ENCODE assay signal across 8 cellular contexts in the genomic region with DNA sequence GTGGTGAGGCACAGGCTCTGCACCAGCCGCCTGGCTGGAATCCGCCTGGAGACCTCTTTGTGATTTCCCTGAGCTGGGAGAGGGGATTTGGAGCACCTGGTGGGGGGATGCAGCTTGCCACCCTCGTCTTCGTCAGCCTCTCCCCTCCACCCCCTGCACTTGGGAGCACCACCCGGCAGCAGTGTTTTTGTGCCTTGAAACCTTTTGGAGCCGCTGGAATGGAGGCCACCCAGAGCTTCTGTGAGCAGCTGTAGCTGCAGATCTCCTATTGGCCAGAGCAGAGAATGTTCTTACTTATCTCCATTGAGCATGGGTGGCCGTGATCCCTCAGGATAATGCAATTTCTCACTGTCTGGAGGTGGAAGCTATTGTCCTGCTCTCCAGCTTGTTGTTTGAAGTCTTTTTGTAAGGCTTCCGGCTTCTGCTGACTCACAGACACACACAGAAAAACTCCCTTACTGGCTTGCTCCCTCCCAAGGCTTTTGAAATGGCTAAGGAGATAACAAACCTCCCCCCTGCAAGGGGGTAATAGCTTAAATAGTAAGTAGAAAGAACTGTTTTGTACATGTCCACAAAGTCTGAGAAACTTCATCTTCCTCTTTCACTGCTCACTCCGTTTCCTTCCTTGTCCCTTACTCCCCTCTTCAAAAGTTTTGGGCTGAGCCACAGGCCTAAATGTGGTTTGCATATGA.
A peak's percentile ranks its signal among the peaks of the same experiment; 100 is the strongest.
DNase-seq lines count a peak whose midpoint lies in the region; ATAC-seq and TF ChIP-seq lines count a peak whose summit lies in the region.

No MANE protein-coding gene starts in this region.

- H3K9me2 ChIP-seq in Karpas-422 (replicated peaks; ENCODE audit: insufficient read depth, low read length) = no peaks in the 10 kb centered on the region

- H3K27me3 ChIP-seq in BE2C (no peaks in the 10 kb centered on the region), SJSA1 (replicated peaks) (no peaks in the 10 kb centered on the region), Karpas-422 (ENCODE audit: low read length) (no peaks in the 10 kb centered on the region)

- H2AFZ ChIP-seq in Karpas-422 (ENCODE audit: low read length) = no peak overlapping the region

- H3K79me2 ChIP-seq in Karpas-422 (ENCODE audit: low read length) = no peaks in the 10 kb centered on the region

- DNase-seq in BE2C (peak; percentile 43), SJSA1 (ENCODE audit: low read depth in 1 of 2, low spot score in 2 of 2) (peak; percentile 97 to 99), fibroblast of peridontal ligament (ENCODE audit: extremely low read depth) (peak; percentile 56), omental fat pad (ENCODE audit: low spot score) (no peak), cerebellar cortex (ENCODE audit: low spot score) (no peak), Karpas-422 (no peak)

- H3K4me1 ChIP-seq in BE2C (peaks cover 9% of the 10 kb centered on the region), SJSA1 (replicated peaks) (peaks cover 55% of the 10 kb centered on the region), Karpas-422 (ENCODE audit: low read length) (no peaks in the 10 kb centered on the region)

- no peaks in the 10 kb centered on the region for H4K20me1 ChIP-seq in Karpas-422 (ENCODE audit: insufficient read depth, low read depth, low read length)

- H3K27ac ChIP-seq in SJSA1 (peak overlapping the region; percentile 92), Karpas-422 (ENCODE audit: low read length) (no peak overlapping the region)

- no peak overlapping the region for H3K4me3 ChIP-seq in BE2C (ENCODE audit: low read depth, low read length)
- H3K4me3 ChIP-seq in SJSA1 = no peak overlapping the region
- no peak overlapping the region for H3K4me3 ChIP-seq in Karpas-422 (ENCODE audit: low read length)

- no peak overlapping the region for H3K9ac ChIP-seq in Karpas-422 (ENCODE audit: low read length)

- H3K36me3 ChIP-seq in BE2C = no peaks in the 10 kb centered on the region
- H3K36me3 ChIP-seq in SJSA1 = no peaks in the 10 kb centered on the region
- H3K36me3 ChIP-seq in Karpas-422 (ENCODE audit: insufficient read depth, low read length) = no peaks in the 10 kb centered on the region

- H3K9me3 ChIP-seq in BE2C (no peaks in the 10 kb centered on the region), SJSA1 (replicated peaks) (no peaks in the 10 kb centered on the region), Karpas-422 (ENCODE audit: low read length) (no peaks in the 10 kb centered on the region; the same call in 1 of the 2 replicates)

- TF ChIP-seq CTCF in BE2C (IDR thresholded peaks at IDR 0.05; ENCODE audit: low read depth, low read length) (no peak), omental fat pad (IDR thresholded peaks at IDR 0.05) (no peak)

- H3K4me2 ChIP-seq in Karpas-422 (ENCODE audit: low read depth, low read length, poor library complexity, severe bottlenecking) = no peak overlapping the region

- ATAC-seq in GM18909 (IDR thresholded peaks at IDR 0.05; ENCODE audit: poor library complexity, unreplicated experiment) = peak; percentile 65
- peak; percentile 53 for ATAC-seq in HG03108 (IDR thresholded peaks at IDR 0.05; ENCODE audit: unreplicated experiment)
- peak; percentile 83 for ATAC-seq in omental fat pad (ENCODE audit: low FRiP score)

Comparison
In these comparisons a context has a peak if more than half of its experiments do, and no peak if none do; other contexts are left out.
1. DNase-seq: peak in BE2C (single experiment), SJSA1 (2 of 2) and fibroblast of peridontal ligament (single experiment); none in omental fat pad (single experiment), cerebellar cortex (single experiment) and Karpas-422 (single experiment).
2. Peak in every context shown above with its lines, with median percentiles within 50 percentile points of each other: ATAC-seq.